Comparison of ENCODE assay signal across 25 cellular contexts in the genomic region with DNA sequence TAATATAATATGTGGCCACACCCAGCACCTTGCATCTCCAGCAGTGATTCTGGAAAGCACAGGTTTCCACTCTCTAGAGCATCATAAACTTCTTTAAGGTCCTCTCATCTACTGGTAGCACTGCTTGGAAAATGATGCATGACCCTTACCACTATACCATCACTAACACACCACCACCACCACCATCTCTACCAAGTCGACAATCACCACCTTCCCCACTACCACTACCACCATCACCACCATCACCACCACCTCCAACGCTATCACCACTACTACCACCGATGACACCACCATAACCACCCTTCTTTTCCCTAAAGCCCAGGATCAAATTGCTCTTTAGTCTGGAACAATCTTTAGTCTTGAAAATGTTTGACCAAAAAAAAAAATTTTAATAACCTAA.
"Had no signal": no experiment of that assay in that cellular context is flagged by ENCODE, and none has a peak within 500 bp of the region (broad histone marks: within the 10 kb centered on the region; RNA-seq: fewer than 3 reads in every experiment).

No MANE protein-coding gene starts in this region.

- H3K4me1 Mint-ChIP-seq: endodermal cell had no signal

- H3K27ac Mint-ChIP-seq: dendritic cell treated with granulocyte-macrophage colony-stimulating factor and Interleukin-4, amounts not matched to agents 40 ng/mL and 50 ng/mL, for 4 days; effector memory CD8-positive, alpha-beta T cell; endodermal cell had no signal

- H3K4me3 ChIP-seq: colonic mucosa, coronary artery, dorsolateral prefrontal cortex, esophagus muscularis mucosa, esophagus squamous epithelium, gastrocnemius medialis, gastroesophageal sphincter, heart left ventricle, heart right ventricle had no signal

- H3K9me3 ChIP-seq: colonic mucosa, esophagus muscularis mucosa, esophagus squamous epithelium, gastrocnemius medialis had no signal

- H3K4me1 ChIP-seq: colonic mucosa, esophagus muscularis mucosa, esophagus squamous epithelium, foreskin keratinocyte, gastrocnemius medialis, gastroesophageal sphincter, heart left ventricle, heart right ventricle had no signal

- H3K9me3 Mint-ChIP-seq: dendritic cell treated with granulocyte-macrophage colony-stimulating factor and Interleukin-4, amounts not matched to agents 40 ng/mL and 50 ng/mL, for 4 days; endodermal cell had no signal

- DNase-seq: colonic mucosa; cortex of kidney; dermis blood vessel endothelial cell; dorsolateral prefrontal cortex; effector CD4-positive, alpha-beta T cell; effector CD8-positive, alpha-beta T cell; effector memory CD4-positive, alpha-beta T cell; effector memory CD8-positive, alpha-beta T cell; endodermal cell; erythroblast; esophagus squamous epithelium; foreskin fibroblast; foreskin keratinocyte; foreskin melanocyte; gastrocnemius medialis; glutamatergic neuron; head of caudate nucleus; heart left ventricle; heart right ventricle had no signal

- H3K4me3 Mint-ChIP-seq: dendritic cell treated with granulocyte-macrophage colony-stimulating factor and Interleukin-4, amounts not matched to agents 40 ng/mL and 50 ng/mL, for 4 days; effector memory CD8-positive, alpha-beta T cell; endodermal cell had no signal

- ATAC-seq: effector memory CD8-positive, alpha-beta T cell; esophagus mucosa; foreskin keratinocyte; gastrocnemius medialis; gastroesophageal sphincter; heart left ventricle; heart right ventricle had no signal

- H3K27me3 Mint-ChIP-seq: dendritic cell treated with granulocyte-macrophage colony-stimulating factor and Interleukin-4, amounts not matched to agents 40 ng/mL and 50 ng/mL, for 4 days; effector memory CD8-positive, alpha-beta T cell had no signal

- H3K27me3 ChIP-seq: colonic mucosa, dorsolateral prefrontal cortex, esophagus muscularis mucosa, esophagus squamous epithelium, gastrocnemius medialis, gastroesophageal sphincter, heart left ventricle, heart right ventricle had no signal

- H3K27ac ChIP-seq: colonic mucosa, coronary artery, dorsolateral prefrontal cortex, epithelial cell of prostate, esophagus muscularis mucosa, esophagus squamous epithelium, foreskin keratinocyte, gastrocnemius medialis, gastroesophageal sphincter, heart left ventricle, heart right ventricle had no signal

- H3K36me3 ChIP-seq: colonic mucosa, esophagus muscularis mucosa, esophagus squamous epithelium, gastrocnemius medialis, gastroesophageal sphincter, heart left ventricle, heart right ventricle had no signal
